Comparison of ENCODE assay signal across 1 cellular context in genomic region chr17:19646788-19647696, GRCh38.
TF ChIP-seq lines count a peak whose summit lies in the region.

No MANE protein-coding gene starts in this region.

TF ChIP-seq in HepG2, 621 proteins besides CTCF, POLR2A, EP300 and RAD21 (continues in another document):
- TF ChIP-seq HDAC1 (CRISPR knock-in tag; IDR thresholded peaks at IDR 0.05) = peak; percentile 67
- TF ChIP-seq SALL1 (CRISPR knock-in tag; IDR thresholded peaks at IDR 0.05) = peak; percentile 74
- TF ChIP-seq MNT (IDR thresholded peaks at IDR 0.05) = no peak
- TF ChIP-seq ZMAT5 (CRISPR knock-in tag; IDR thresholded peaks at IDR 0.05; ENCODE audit: borderline replicate concordance, low read depth) = no peak
- no peak for TF ChIP-seq ZNF142 (CRISPR knock-in tag; IDR thresholded peaks at IDR 0.05)
- no peak for TF ChIP-seq SATB2 (CRISPR knock-in tag; IDR thresholded peaks at IDR 0.05)
- TF ChIP-seq RNF219 (CRISPR knock-in tag; IDR thresholded peaks at IDR 0.05) = peak; percentile 56; the same call in 1 of the 2 replicates
- TF ChIP-seq LRRFIP1 (CRISPR knock-in tag; conservative IDR thresholded peaks at IDR 0.05) = no peak
- TF ChIP-seq AKAP8 (CRISPR knock-in tag; IDR thresholded peaks at IDR 0.05) = no peak
- peak; percentile 25; the same call in 1 of the 2 replicates for TF ChIP-seq TAF1 (CRISPR knock-in tag; IDR thresholded peaks at IDR 0.05)
- TF ChIP-seq ZNF782 (CRISPR knock-in tag; IDR thresholded peaks at IDR 0.05; ENCODE audit: borderline replicate concordance) = no peak
- no peak for TF ChIP-seq ZNF891 (CRISPR knock-in tag; IDR thresholded peaks at IDR 0.05)
- TF ChIP-seq RCOR2 (CRISPR knock-in tag; IDR thresholded peaks at IDR 0.05) = peak; percentile 79
- peak; percentile 78 for TF ChIP-seq SIX1 (CRISPR knock-in tag; IDR thresholded peaks at IDR 0.05; ENCODE audit: borderline replicate concordance)
- TF ChIP-seq ZNF672 (CRISPR knock-in tag; IDR thresholded peaks at IDR 0.05) = no peak
- TF ChIP-seq TCF7 (IDR thresholded peaks at IDR 0.05; ENCODE audit: low read depth) = peak; percentile 78
- TF ChIP-seq ZMYM2 (CRISPR knock-in tag; IDR thresholded peaks at IDR 0.05) = no peak
- no peak for TF ChIP-seq RFX1 (IDR thresholded peaks at IDR 0.05)
- no peak for TF ChIP-seq SMYD3 (CRISPR knock-in tag; IDR thresholded peaks at IDR 0.05)
- peak; percentile 42; the same call in 1 of the 2 replicates for TF ChIP-seq POGZ (CRISPR knock-in tag; IDR thresholded peaks at IDR 0.05)
- TF ChIP-seq ZNF234 (CRISPR knock-in tag; conservative IDR thresholded peaks at IDR 0.05) = no peak
- no peak for TF ChIP-seq ZNF550 (CRISPR knock-in tag; IDR thresholded peaks at IDR 0.05; ENCODE audit: borderline replicate concordance)
- TF ChIP-seq ZNF350 (CRISPR knock-in tag; IDR thresholded peaks at IDR 0.05; ENCODE audit: borderline replicate concordance, low read depth) = no peak
- TF ChIP-seq NFKB2 (CRISPR knock-in tag; IDR thresholded peaks at IDR 0.05; ENCODE audit: borderline replicate concordance) = no peak
- TF ChIP-seq MED1 (CRISPR knock-in tag; IDR thresholded peaks at IDR 0.05) = peak; percentile 77
- TF ChIP-seq CENPX (CRISPR knock-in tag; IDR thresholded peaks at IDR 0.05) = no peak
- TF ChIP-seq HMG20A (CRISPR knock-in tag; IDR thresholded peaks at IDR 0.05; ENCODE audit: borderline replicate concordance) = peak; percentile 87
- TF ChIP-seq TEF (CRISPR knock-in tag; IDR thresholded peaks at IDR 0.05) = no peak
- TF ChIP-seq ZNF18 (CRISPR knock-in tag; IDR thresholded peaks at IDR 0.05; ENCODE audit: insufficient replicate concordance) = no peak
- no peak for TF ChIP-seq ATM (IDR thresholded peaks at IDR 0.05; ENCODE audit: borderline replicate concordance)
- no peak for TF ChIP-seq MEIS2 (CRISPR knock-in tag; IDR thresholded peaks at IDR 0.05)
- TF ChIP-seq ZNF468 (CRISPR knock-in tag; IDR thresholded peaks at IDR 0.05) = no peak
- TF ChIP-seq MAX (IDR thresholded peaks at IDR 0.05) = peak; percentile 25; the same call in 1 of the 2 replicates
- peak; percentile 84 for TF ChIP-seq ZNF609 (CRISPR knock-in tag; IDR thresholded peaks at IDR 0.05; ENCODE audit: borderline replicate concordance)
- TF ChIP-seq HNRNPLL (IDR thresholded peaks at IDR 0.05; ENCODE audit: low read depth, low read length, poor library complexity, severe bottlenecking) = no peak
- no peak for TF ChIP-seq ZNF33B (CRISPR knock-in tag; IDR thresholded peaks at IDR 0.05)
- TF ChIP-seq TRIM24 (CRISPR knock-in tag; IDR thresholded peaks at IDR 0.05) = no peak
- TF ChIP-seq ZBTB21 (CRISPR knock-in tag; IDR thresholded peaks at IDR 0.05) = no peak
- peak; percentile 81; the same call in 1 of the 2 replicates for TF ChIP-seq HDAC2 (CRISPR knock-in tag; IDR thresholded peaks at IDR 0.05)
- no peak for TF ChIP-seq E2F1 (CRISPR knock-in tag; IDR thresholded peaks at IDR 0.05)
- TF ChIP-seq MAZ (IDR thresholded peaks at IDR 0.05; ENCODE audit: borderline replicate concordance, low read depth, low read length) = no peak
- TF ChIP-seq MAZ (CRISPR knock-in tag; IDR thresholded peaks at IDR 0.05; ENCODE audit: low read depth) = no peak
- TF ChIP-seq RXRA (CRISPR knock-in tag; IDR thresholded peaks at IDR 0.05) = peak; percentile 51; the same call in 1 of the 2 replicates
